ENCODE assay signal across 11 cellular contexts in genomic region chr6:30507849-30508843, GRCh38.
DNase-seq lines count a peak whose midpoint lies in the region; ATAC-seq and TF ChIP-seq lines count a peak whose summit lies in the region.
"Had no signal": no experiment of that assay in that cellular context is flagged by ENCODE, and none has a peak within 500 bp of the region (broad histone marks: within the 10 kb centered on the region; RNA-seq: fewer than 3 reads in every experiment).

No MANE protein-coding gene starts in this region.

- ATAC-seq in GM21786 (IDR thresholded peaks at IDR 0.05; ENCODE audit: unreplicated experiment), result peak; percentile 59
- peak; percentile 61 for ATAC-seq in memory B cell (ENCODE audit: low read depth)
- no peak for ATAC-seq in HG03095 (IDR thresholded peaks at IDR 0.05; ENCODE audit: unreplicated experiment)

- no peak for DNase-seq in memory B cell (ENCODE audit: low spot score in 2 of 2)
- no peak for DNase-seq in OCI-M1 (lab: John Stamatoyannopoulos, UW)
- no peak for DNase-seq in DMS 273 treated with DMSO at 0.1 percent for 48 hours (lab: John Stamatoyannopoulos, UW)
- DNase-seq in retina, result no peak
- DNase-seq: DMS79, thyroid gland had no signal

- no peaks in the 10 kb centered on the region for H3K36me3 Mint-ChIP-seq in T-helper 1 cell treated with Interleukin-12 subunit alpha and Interleukin-12 subunit beta and Interleukin-4 antibody, amounts not matched to agents 30 μg/mL and 1 μg/mL, for 36 hours (ENCODE audit: low read depth)
- H3K36me3 Mint-ChIP-seq in memory B cell, result no peaks in the 10 kb centered on the region

- no peak for TF ChIP-seq CTCF in DOHH2 (IDR thresholded peaks at IDR 0.05; ENCODE audit: low read depth, low read length, poor library complexity, severe bottlenecking)

- H3K4me3 ChIP-seq in DOHH2 (ENCODE audit: low read length), result peak overlapping the region; percentile 70
- H3K4me3 ChIP-seq: ascending aorta, thyroid gland had no signal

- no peak overlapping the region for H3K4me3 Mint-ChIP-seq in T-helper 1 cell treated with Interleukin-12 subunit alpha and Interleukin-12 subunit beta and Interleukin-4 antibody, amounts not matched to agents 30 μg/mL and 1 μg/mL, for 36 hours
- peak overlapping the region; percentile 51 for H3K4me3 Mint-ChIP-seq in memory B cell

- H3K4me1 ChIP-seq in DOHH2 (ENCODE audit: control insufficient read depth, low read length), result peaks cover 61% of the 10 kb centered on the region
- H3K4me1 ChIP-seq: ascending aorta, thyroid gland had no signal

- no peaks in the 10 kb centered on the region for H3K79me2 ChIP-seq in DOHH2 (ENCODE audit: control insufficient read depth, low read length)

- H3K27ac ChIP-seq in DOHH2 (ENCODE audit: low read depth, low read length), result peak overlapping the region; percentile 83
- H3K27ac ChIP-seq: ascending aorta, thyroid gland had no signal

- H3K27ac Mint-ChIP-seq in T-helper 1 cell treated with Interleukin-12 subunit alpha and Interleukin-12 subunit beta and Interleukin-4 antibody, amounts not matched to agents 30 μg/mL and 1 μg/mL, for 36 hours, result peak overlapping the region; percentile 85
- peak overlapping the region; percentile 73 for H3K27ac Mint-ChIP-seq in memory B cell

- H3F3A ChIP-seq in DOHH2 (ENCODE audit: control insufficient read depth, insufficient read depth), result peaks cover 6% of the 10 kb centered on the region

- H3K9me3 Mint-ChIP-seq in T-helper 1 cell treated with Interleukin-12 subunit alpha and Interleukin-12 subunit beta and Interleukin-4 antibody, amounts not matched to agents 30 μg/mL and 1 μg/mL, for 36 hours, result no peaks in the 10 kb centered on the region
- H3K9me3 Mint-ChIP-seq in memory B cell, result no peaks in the 10 kb centered on the region

- no peaks in the 10 kb centered on the region for H3K36me3 ChIP-seq in DOHH2 (ENCODE audit: control insufficient read depth, low read length)
- H3K36me3 ChIP-seq: ascending aorta, thyroid gland had no signal

- peaks cover 42% of the 10 kb centered on the region for H3K4me1 Mint-ChIP-seq in T-helper 1 cell treated with Interleukin-12 subunit alpha and Interleukin-12 subunit beta and Interleukin-4 antibody, amounts not matched to agents 30 μg/mL and 1 μg/mL, for 36 hours (ENCODE audit: low read depth)
- peaks cover 41% of the 10 kb centered on the region for H3K4me1 Mint-ChIP-seq in memory B cell

- H3K4me2 ChIP-seq in DOHH2 (ENCODE audit: low read length), result peak overlapping the region; percentile 95

- no peaks in the 10 kb centered on the region for H3K9me3 ChIP-seq in DOHH2 (ENCODE audit: control insufficient read depth, insufficient read depth, low read length)
- H3K9me3 ChIP-seq: ascending aorta, thyroid gland had no signal

- H3K27me3 Mint-ChIP-seq in T-helper 1 cell treated with Interleukin-12 subunit alpha and Interleukin-12 subunit beta and Interleukin-4 antibody, amounts not matched to agents 30 μg/mL and 1 μg/mL, for 36 hours (ENCODE audit: low read depth), result no peaks in the 10 kb centered on the region
- H3K27me3 Mint-ChIP-seq in memory B cell, result no peaks in the 10 kb centered on the region

- H3K27me3 ChIP-seq in DOHH2 (ENCODE audit: control insufficient read depth, low read length), result peaks cover 33% of the 10 kb centered on the region
- H3K27me3 ChIP-seq: ascending aorta, thyroid gland had no signal

- H4K20me1 ChIP-seq in DOHH2 (ENCODE audit: control insufficient read depth, insufficient read depth, low read depth, low read length), result no peaks in the 10 kb centered on the region

- H3K9me2 ChIP-seq in DOHH2 (replicated peaks; ENCODE audit: control insufficient read depth, low read length), result no peaks in the 10 kb centered on the region
